ENCODE assay signal across 1 cellular context in the genomic region with DNA sequence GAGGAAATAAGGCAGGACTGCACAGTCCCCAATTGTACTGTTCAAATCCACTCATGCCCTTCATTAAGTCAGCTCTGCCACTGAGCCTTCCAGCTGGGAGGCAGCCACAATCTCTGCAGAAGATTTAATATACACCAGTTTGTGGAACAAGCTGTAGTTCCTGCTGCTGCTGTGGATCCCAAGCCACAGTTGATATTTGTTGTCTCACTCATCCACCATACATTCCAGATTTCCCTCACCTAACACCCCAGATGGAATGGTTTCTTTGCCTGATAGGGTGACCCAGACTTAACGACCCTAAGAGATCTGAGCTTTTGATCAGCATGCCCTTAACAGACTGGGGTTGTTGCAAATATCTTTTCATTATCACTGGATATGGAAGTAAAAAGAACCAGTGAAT.
TF ChIP-seq lines count a peak whose summit lies in the region.

No MANE protein-coding gene starts in this region.

TF ChIP-seq in IMR-90, 13 proteins besides CTCF, POLR2A, EP300 and RAD21 (continued from another document):
- TF ChIP-seq ELK1 (IDR thresholded peaks at IDR 0.05; ENCODE audit: borderline replicate concordance, low read depth, low read length) (no peak), FOS (IDR thresholded peaks at IDR 0.05; ENCODE audit: low read depth, low read length) (no peak), MAZ (IDR thresholded peaks at IDR 0.05; ENCODE audit: borderline replicate concordance, low read depth, low read length) (no peak), MAFK (IDR thresholded peaks at IDR 0.05; ENCODE audit: low read depth, low read length) (no peak), MXI1 (IDR thresholded peaks at IDR 0.05; ENCODE audit: borderline replicate concordance, low read depth, low read length) (no peak), RCOR1 (IDR thresholded peaks at IDR 0.05; ENCODE audit: insufficient replicate concordance, low read length) (no peak), CEBPB (IDR thresholded peaks at IDR 0.05; ENCODE audit: low read depth, low read length) (no peak), CHD1 (IDR thresholded peaks at IDR 0.05; ENCODE audit: low read depth, low read length) (no peak), BHLHE40 (IDR thresholded peaks at IDR 0.05; ENCODE audit: low read depth, low read length) (no peak), SMC3 (IDR thresholded peaks at IDR 0.05; ENCODE audit: low read depth, low read length) (no peak), RFX5 (IDR thresholded peaks at IDR 0.05; ENCODE audit: low read depth, low read length) (no peak)
- TF ChIP-seq, protein P1, sequence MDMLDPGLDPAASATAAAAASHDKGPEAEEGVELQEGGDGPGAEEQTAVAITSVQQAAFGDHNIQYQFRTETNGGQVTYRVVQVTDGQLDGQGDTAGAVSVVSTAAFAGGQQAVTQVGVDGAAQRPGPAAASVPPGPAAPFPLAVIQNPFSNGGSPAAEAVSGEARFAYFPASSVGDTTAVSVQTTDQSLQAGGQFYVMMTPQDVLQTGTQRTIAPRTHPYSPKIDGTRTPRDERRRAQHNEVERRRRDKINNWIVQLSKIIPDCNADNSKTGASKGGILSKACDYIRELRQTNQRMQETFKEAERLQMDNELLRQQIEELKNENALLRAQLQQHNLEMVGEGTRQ (IDR thresholded peaks at IDR 0.05; ENCODE audit: low read depth, low read length) = no peak
